9 cellular contexts compared by ENCODE assay signal in the genomic region with DNA sequence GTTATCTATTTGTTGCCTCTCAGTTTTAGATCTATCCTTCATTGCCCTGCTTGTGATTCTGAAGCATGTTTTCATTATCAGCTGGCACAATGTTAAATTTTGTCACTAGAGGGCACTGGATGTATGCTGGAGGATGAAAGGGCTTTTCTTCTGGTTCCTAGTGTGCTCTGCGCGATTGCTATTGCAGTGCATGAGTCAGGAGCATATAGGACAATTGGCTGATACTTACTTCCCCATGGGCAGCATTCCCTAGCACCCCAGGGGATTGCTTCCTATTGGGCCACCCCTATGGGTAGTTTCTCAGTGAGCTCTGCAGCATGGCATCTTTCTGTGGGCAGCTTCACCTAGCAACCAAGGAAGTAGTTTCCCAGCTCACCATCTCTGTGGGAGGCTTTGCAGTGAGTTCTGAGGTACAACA.
DNase-seq lines count a peak whose midpoint lies in the region; TF ChIP-seq lines count a peak whose summit lies in the region.
"Had no signal": no experiment of that assay in that cellular context is flagged by ENCODE, and none has a peak within 500 bp of the region (broad histone marks: within the 10 kb centered on the region; RNA-seq: fewer than 3 reads in every experiment).

No MANE protein-coding gene starts in this region.

- H3K27me3 Mint-ChIP-seq in H9 (ENCODE audit: low read depth): no peaks in the 10 kb centered on the region; the same call in 1 of the 2 replicates
- peaks cover 0 to 2% of the 10 kb centered on the region in 2 donors for H3K27me3 Mint-ChIP-seq in CD8-positive, alpha-beta memory T cell
- H3K27me3 Mint-ChIP-seq: IgD-negative memory B cell had no signal

- CTCF ChIA-PET in PC-9 (lab: Charles Lee): no interaction called here
- CTCF ChIA-PET in CD8-positive, alpha-beta memory T cell (lab: Charles Lee): no interaction called here

- H3K79me2 ChIP-seq in H9 (ENCODE audit: insufficient read depth, low read length) (no peaks in the 10 kb centered on the region), PC-9 (ENCODE audit: low read depth) (no peaks in the 10 kb centered on the region)

- no peaks in the 10 kb centered on the region; a peak in 1 of 7 replicates for H3K36me3 Mint-ChIP-seq in H9 (ENCODE audit: insufficient read depth in 1 of 3, low read depth in 3 of 3)
- no peaks in the 10 kb centered on the region for H3K36me3 Mint-ChIP-seq in CD8-positive, alpha-beta memory T cell
- H3K36me3 Mint-ChIP-seq: IgD-negative memory B cell had no signal

- H3K4me1 Mint-ChIP-seq in H9: no peaks in the 10 kb centered on the region
- no peaks in the 10 kb centered on the region for H3K4me1 Mint-ChIP-seq in CD8-positive, alpha-beta memory T cell
- H3K4me1 Mint-ChIP-seq: IgD-negative memory B cell had no signal

- H2BK15ac ChIP-seq in H9 (ENCODE audit: low read depth, low read length): no peak overlapping the region

- no peak overlapping the region for H3K56ac ChIP-seq in H9 (ENCODE audit: insufficient read length, low read depth, low read length)

- no peak overlapping the region for H2BK20ac ChIP-seq in H9 (ENCODE audit: low read depth, low read length, poor library complexity, severe bottlenecking)

- H3K4me3 Mint-ChIP-seq in H9: no peak overlapping the region
- H3K4me3 Mint-ChIP-seq in CD8-positive, alpha-beta memory T cell: no peak overlapping the region
- H3K4me3 Mint-ChIP-seq: IgD-negative memory B cell had no signal

- H3F3A ChIP-seq in PC-9 (ENCODE audit: insufficient read depth, low read depth): no peaks in the 10 kb centered on the region

- H3K4ac ChIP-seq in H9 (ENCODE audit: low read depth, low read length): no peak overlapping the region

- peak; percentile 67 for TF ChIP-seq CTCF in GM12864 (IDR thresholded peaks at IDR 0.05; ENCODE audit: low read depth, low read length, missing control alignments)
- TF ChIP-seq CTCF in H9 (conservative IDR thresholded peaks at IDR 0.05): peak; percentile 86
- peak; percentile 64 for TF ChIP-seq CTCF in PC-9 (conservative IDR thresholded peaks at IDR 0.05)

- no peak overlapping the region for H3T11ph ChIP-seq in H9 (ENCODE audit: low read length)

- no peaks in the 10 kb centered on the region for H3K27me3 ChIP-seq in H9 (ENCODE audit: insufficient read depth, low read length)
- H3K27me3 ChIP-seq in PC-9 (ENCODE audit: insufficient read depth, low read depth): no peaks in the 10 kb centered on the region
- no peaks in the 10 kb centered on the region for H3K27me3 ChIP-seq in CD8-positive, alpha-beta memory T cell (ENCODE audit: insufficient read depth, low read length, poor library complexity, severe bottlenecking)

- H3K18ac ChIP-seq in H9 (ENCODE audit: insufficient read length, low read depth, low read length): no peak overlapping the region

- H2BK120ac ChIP-seq in H9 (ENCODE audit: low read depth, low read length, poor library complexity, severe bottlenecking): no peak overlapping the region

- DNase-seq in ACHN (peak; percentile 48), GM12864 (ENCODE audit: low read depth) (no peak), H9 (peak; percentile 56), PC-9 (peak in 1 of 2 experiments; percentile 2), dermis microvascular lymphatic vessel endothelial cell (ENCODE audit: low read depth in 2 of 2) (peak; percentile 12 to 51), midbrain (lab: John Stamatoyannopoulos, UW) (peak; percentile 81)
- peak; percentile 55 for DNase-seq in Jurkat, Clone E6-1 (ENCODE audit: low read depth, low spot score)
- no peak for DNase-seq in CD8-positive, alpha-beta memory T cell

- H3K9me2 ChIP-seq in PC-9 (ENCODE audit: insufficient read depth): no peaks in the 10 kb centered on the region

- H3K27ac ChIP-seq in H9 (ENCODE audit: insufficient read length, low read depth, low read length): no peak overlapping the region
- no peak overlapping the region for H3K27ac ChIP-seq in PC-9
- H3K27ac ChIP-seq in CD8-positive, alpha-beta memory T cell (ENCODE audit: low read depth, low read length): no peak overlapping the region

- POLR2A ChIA-PET in PC-9 (lab: Charles Lee; ENCODE audit: unreplicated experiment): no interaction called here
- POLR2A ChIA-PET in CD8-positive, alpha-beta memory T cell (lab: Charles Lee): no interaction called here

- intact Hi-C loops in PC-9 (cut with micrococcal nuclease; ENCODE audit: unreplicated experiment): loop anchor here (1.0 to 10.0 kb wide), 2 partner anchors 1032 to 1106 kb away; no protein-coding TSS in a partner anchor

- H3K23ac ChIP-seq in H9 (ENCODE audit: insufficient read length, low read depth, low read length): no peak overlapping the region

- H3K4me1 ChIP-seq in H9 (ENCODE audit: insufficient read depth, low read length) (no peaks in the 10 kb centered on the region), PC-9 (replicated peaks; ENCODE audit: insufficient read depth) (no peaks in the 10 kb centered on the region)
- no peaks in the 10 kb centered on the region for H3K4me1 ChIP-seq in CD8-positive, alpha-beta memory T cell (ENCODE audit: insufficient read depth, low read length)

- H4K91ac ChIP-seq in H9 (ENCODE audit: insufficient read length, low read depth, low read length): no peak overlapping the region

- H4K20me1 ChIP-seq in H9 (ENCODE audit: control insufficient read depth, insufficient read depth, insufficient read length) (no peaks in the 10 kb centered on the region), PC-9 (ENCODE audit: insufficient read depth) (no peaks in the 10 kb centered on the region)

- H2BK5ac ChIP-seq in H9 (ENCODE audit: insufficient read length, low read length): no peak overlapping the region

- WGBS in H9 (ENCODE audit: extremely low coverage, insufficient read length, low lambda C conversion rate): no CpG with 5 or more reads among the region's 2 CpGs

- no peak overlapping the region for H3K4me2 ChIP-seq in H9 (ENCODE audit: insufficient read depth, insufficient read length, low read length)
- no peak overlapping the region for H3K4me2 ChIP-seq in PC-9

- H3K9me3 ChIP-seq in H9 (ENCODE audit: control insufficient read depth, low read depth, low read length) (no peaks in the 10 kb centered on the region), PC-9 (ENCODE audit: insufficient read depth, low read depth) (no peaks in the 10 kb centered on the region)
- no peaks in the 10 kb centered on the region for H3K9me3 ChIP-seq in CD8-positive, alpha-beta memory T cell (ENCODE audit: low read length)

- H3K23me2 ChIP-seq in H9 (ENCODE audit: insufficient read length, low read depth, low read length, poor library complexity, severe bottlenecking): no peaks in the 10 kb centered on the region

- no peak overlapping the region for H2AFZ ChIP-seq in H9 (ENCODE audit: low read length)
- no peak overlapping the region for H2AFZ ChIP-seq in PC-9

- in situ Hi-C loops in ACHN (cut with HindIII; ENCODE audit: low pct_ligation_motif_present, low pct_unique_long_range_greater_than_20kb, low sequenced_read_pairs): no loop called here

- H3K79me1 ChIP-seq in H9 (ENCODE audit: insufficient read depth, low read depth, low read length, poor library complexity, severe bottlenecking): no peaks in the 10 kb centered on the region

- no peaks in the 10 kb centered on the region for H3K36me3 ChIP-seq in PC-9 (ENCODE audit: low read depth)
- no peaks in the 10 kb centered on the region for H3K36me3 ChIP-seq in CD8-positive, alpha-beta memory T cell (ENCODE audit: insufficient read depth, low read length)

- no peak overlapping the region for H3K4me3 ChIP-seq in GM12864 (ENCODE audit: low read depth, low read length)
- no peak overlapping the region for H3K4me3 ChIP-seq in Jurkat, Clone E6-1 (ENCODE audit: low read length)
- H3K4me3 ChIP-seq in PC-9: no peak overlapping the region
- no peak overlapping the region for H3K4me3 ChIP-seq in CD8-positive, alpha-beta memory T cell (ENCODE audit: low read length)

- H2BK12ac ChIP-seq in H9 (ENCODE audit: insufficient read length, low read depth, low read length): no peak overlapping the region

- no peak overlapping the region for H3K9ac ChIP-seq in H9 (ENCODE audit: extremely low read depth, insufficient read length, low read length)

- H2AK5ac ChIP-seq in H9 (ENCODE audit: insufficient read length, low read length): no peak overlapping the region

- peaks cover 6 to 9% of the 10 kb centered on the region in 2 experiments; a peak in 4 of 5 replicates for H3K9me3 Mint-ChIP-seq in H9
- peaks cover 0 to 1% (median 0%) of the 10 kb centered on the region in 5 donors for H3K9me3 Mint-ChIP-seq in CD8-positive, alpha-beta memory T cell

- no TSS peak for BruUV-seq in PC-9 (replicated peaks; lab: Mats Ljungman, UMichigan)

- no peak overlapping the region for H4K8ac ChIP-seq in H9 (replicated peaks; ENCODE audit: insufficient read length, low read depth, low read length)

- H4K5ac ChIP-seq in H9 (ENCODE audit: insufficient read length, low read depth, low read length): no peak overlapping the region

- no peak overlapping the region for H3K27ac Mint-ChIP-seq in H9
- H3K27ac Mint-ChIP-seq in CD8-positive, alpha-beta memory T cell: no peak overlapping the region
- H3K27ac Mint-ChIP-seq: IgD-negative memory B cell had no signal

- H3K14ac ChIP-seq in H9 (ENCODE audit: insufficient read depth, low read length): no peak overlapping the region

Comparison
In these comparisons a context has a peak if more than half of its experiments do, and no peak if none do; other contexts are left out.
1. DNase-seq: peak in ACHN (single experiment), H9 (single experiment), Jurkat, Clone E6-1 (single experiment), dermis microvascular lymphatic vessel endothelial cell (2 of 2) and midbrain (single experiment); none in GM12864 (single experiment) and CD8-positive, alpha-beta memory T cell (0 of 5).
2. Peak in every context shown above with its lines, with median percentiles within 50 percentile points of each other: CTCF ChIP-seq.